Comparison of ENCODE assay signal across 8 cellular contexts in the genomic region with DNA sequence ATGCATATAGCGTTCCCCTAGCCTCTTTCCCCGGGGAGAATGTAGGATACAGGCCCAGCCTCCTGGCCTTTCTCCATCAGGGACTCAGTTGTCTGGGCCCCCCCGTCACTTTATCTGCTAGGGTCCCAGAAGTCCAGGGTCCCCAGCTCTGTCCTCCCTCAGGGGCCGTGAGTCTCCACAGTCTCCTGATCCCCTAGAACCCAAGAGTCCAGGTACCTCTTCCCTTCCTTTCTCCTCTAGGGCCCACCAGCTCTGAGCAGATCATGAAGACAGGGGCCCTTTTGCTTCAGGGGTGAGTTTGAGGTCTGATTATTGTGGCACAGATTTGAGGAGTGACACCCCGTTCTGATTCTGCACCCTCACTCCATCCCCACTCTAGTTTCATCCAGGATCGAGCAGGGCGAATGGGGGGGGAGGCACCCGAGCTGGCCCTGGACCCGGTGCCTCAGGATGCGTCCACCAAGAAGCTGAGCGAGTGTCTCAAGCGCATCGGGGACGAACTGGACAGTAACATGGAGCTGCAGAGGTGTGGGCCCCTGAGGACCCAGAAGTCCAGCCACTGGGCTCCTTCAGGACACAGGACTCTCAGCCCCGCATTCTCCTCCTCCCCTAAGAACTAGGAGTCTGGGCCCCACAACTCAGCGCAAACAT. TPM values are rescaled to one million over a fixed set of nuclear protein-coding genes. Genes with fewer than 3 reads are reported as not detected.
DNase-seq lines count a peak whose midpoint lies in the region; ATAC-seq and TF ChIP-seq lines count a peak whose summit lies in the region.

No MANE protein-coding gene starts in this region.

- no peaks in the 10 kb centered on the region for H3K27me3 ChIP-seq in BLaER1 treated with 17β-estradiol and CSF1 and Interleukin-3, amounts not matched to agents 10 nM and 100 nM
- no peaks in the 10 kb centered on the region for H3K27me3 ChIP-seq in ectodermal cell (ENCODE audit: control insufficient read depth, insufficient read depth, low read length, poor library complexity, severe bottlenecking)

- peaks cover 11% of the 10 kb centered on the region for H3K36me3 Mint-ChIP-seq in neural crest cell (ENCODE audit: low read depth)

- ATAC-seq in GM19467 (IDR thresholded peaks at IDR 0.05; ENCODE audit: unreplicated experiment): no peak

- H3K9me3 ChIP-seq in BLaER1 treated with 17β-estradiol and CSF1 and Interleukin-3, amounts not matched to agents 10 nM and 100 nM (replicated peaks in 1 of 11): no peaks in the 10 kb centered on the region
- H3K9me3 ChIP-seq in ectodermal cell (ENCODE audit: control insufficient read depth, low read length): no peaks in the 10 kb centered on the region

- H3K9ac ChIP-seq in BLaER1 treated with 17β-estradiol and CSF1 and Interleukin-3, amounts not matched to agents 10 nM and 100 nM: peak overlapping the region; percentile 94 to 100 (median 98)

- peak overlapping the region; percentile 35 for H3K27ac Mint-ChIP-seq in neural crest cell (ENCODE audit: unreplicated experiment)

- peak overlapping the region; percentile 80 to 99 (median 92) for H3K4me3 ChIP-seq in BLaER1 treated with 17β-estradiol and CSF1 and Interleukin-3, amounts not matched to agents 10 nM and 100 nM
- H3K4me3 ChIP-seq in LNCaP clone FGC (ENCODE audit: low read depth, low read length) (peak overlapping the region; percentile 88), ectodermal cell (ENCODE audit: insufficient read depth, low read depth, low read length) (peak overlapping the region; percentile 98)

- DNase-seq in LNCaP clone FGC (ENCODE audit: low read depth) (no peak), neural crest cell (ENCODE audit: low read depth, low spot score) (no peak), SW 1271 (lab: John Stamatoyannopoulos, UW) (no peak), SIG-M5 treated with dmso at 0.1 percent for 504 hours (lab: John Stamatoyannopoulos, UW; ENCODE audit: unreplicated experiment) (no peak), NCI-H2196 (lab: John Stamatoyannopoulos, UW; ENCODE audit: unreplicated experiment) (no peak)

- peak overlapping the region; percentile 87 for H3K4me3 Mint-ChIP-seq in neural crest cell

- WGBS in ectodermal cell, 2 experiments: 62 to 66% methylated on average over 16 of the region's 16 CpGs

- no peaks in the 10 kb centered on the region for H3K9me3 Mint-ChIP-seq in neural crest cell

- TF ChIP-seq CTCF in LNCaP clone FGC (IDR thresholded peaks at IDR 0.05; ENCODE audit: control insufficient read depth, extremely low read depth, insufficient read depth): no peak
- TF ChIP-seq CTCF in neural crest cell (conservative IDR thresholded peaks at IDR 0.05): no peak

- H3K27ac ChIP-seq in BLaER1 treated with 17β-estradiol and CSF1 and Interleukin-3, amounts not matched to agents 10 nM and 100 nM: peak overlapping the region; percentile 96 to 100 (median 98)
- H3K27ac ChIP-seq in ectodermal cell (ENCODE audit: insufficient read depth, low read depth, low read length, poor library complexity, severe bottlenecking): peak overlapping the region; percentile 79

- peak overlapping the region; percentile 85 to 100 (median 98) for H3K4me2 ChIP-seq in BLaER1 treated with 17β-estradiol and CSF1 and Interleukin-3, amounts not matched to agents 10 nM and 100 nM

- no peaks in the 10 kb centered on the region for H3K27me3 Mint-ChIP-seq in neural crest cell (ENCODE audit: low read depth)

- H3K4me1 ChIP-seq in BLaER1 treated with 17β-estradiol and CSF1 and Interleukin-3, amounts not matched to agents 10 nM and 100 nM: peaks cover 48 to 90% (median 71%) of the 10 kb centered on the region in 10 experiments
- peaks cover 6% of the 10 kb centered on the region for H3K4me1 ChIP-seq in ectodermal cell (ENCODE audit: control insufficient read depth, insufficient read depth, low read length)

- H3K36me3 ChIP-seq in BLaER1 treated with 17β-estradiol and CSF1 and Interleukin-3, amounts not matched to agents 10 nM and 100 nM: peaks cover 26 to 48% (median 37%) of the 10 kb centered on the region in 11 experiments; a peak in 21 of 22 replicates
- peaks cover 7% of the 10 kb centered on the region for H3K36me3 ChIP-seq in ectodermal cell (ENCODE audit: control insufficient read depth, insufficient read depth, low read length)

- peaks cover 22% of the 10 kb centered on the region for H3K4me1 Mint-ChIP-seq in neural crest cell

- peaks cover 0 to 10% (median 0%) of the 10 kb centered on the region in 11 experiments; a peak in 6 of 22 replicates for H4K20me1 ChIP-seq in BLaER1 treated with 17β-estradiol and CSF1 and Interleukin-3, amounts not matched to agents 10 nM and 100 nM

RNA-seq across cellular contexts. Expression of gene BAX, which starts 0.8 kb away (rescaled TPM):
- polyA plus RNA-seq in ectodermal cell (2013, experiment 1 of 4): 140 TPM
- 131 TPM for polyA plus RNA-seq in ectodermal cell (2013, experiment 2 of 4)
- 77.7 TPM for polyA plus RNA-seq in ectodermal cell (2013, experiment 3 of 4)
- polyA plus RNA-seq in ectodermal cell (2013, experiment 4 of 4): 119 TPM
- total RNA-seq in neural crest cell: 150 and 171 TPM in 2 replicates

RNA-seq across cellular contexts. Expression of gene FTL, which starts 9.7 kb away (rescaled TPM):
- polyA plus RNA-seq in ectodermal cell (2013, experiment 1 of 4): 2,241 TPM
- polyA plus RNA-seq in ectodermal cell (2013, experiment 2 of 4): 2,027 TPM
- polyA plus RNA-seq in ectodermal cell (2013, experiment 3 of 4): 1,586 TPM
- 1,567 TPM for polyA plus RNA-seq in ectodermal cell (2013, experiment 4 of 4)
- 908 and 1,003 TPM in 2 replicates for total RNA-seq in neural crest cell

RNA-seq across cellular contexts. Expression of gene DHDH, which starts 21.9 kb away (rescaled TPM):
- 3.1 TPM for polyA plus RNA-seq in ectodermal cell (2013, experiment 1 of 4)
- 0.73 TPM for polyA plus RNA-seq in ectodermal cell (2013, experiment 2 of 4)
- polyA plus RNA-seq in ectodermal cell (2013, experiment 3 of 4): 1.3 TPM
- polyA plus RNA-seq in ectodermal cell (2013, experiment 4 of 4): 1.5 TPM
- 0.47 and 0.82 TPM in 2 replicates for total RNA-seq in neural crest cell

RNA-seq across cellular contexts. Expression of gene GYS1, which starts 37.7 kb away (rescaled TPM):
- polyA plus RNA-seq in ectodermal cell (2013, experiment 1 of 4): 39.2 TPM
- 42.7 TPM for polyA plus RNA-seq in ectodermal cell (2013, experiment 2 of 4)
- polyA plus RNA-seq in ectodermal cell (2013, experiment 3 of 4): 31.1 TPM
- polyA plus RNA-seq in ectodermal cell (2013, experiment 4 of 4): 30.9 TPM
- total RNA-seq in neural crest cell: 53.2 and 56.2 TPM in 2 replicates

RNA-seq across cellular contexts. Expression of gene RUVBL2, which starts 38.3 kb away (rescaled TPM):
- 119 TPM for polyA plus RNA-seq in ectodermal cell (2013, experiment 1 of 4)
- 110 TPM for polyA plus RNA-seq in ectodermal cell (2013, experiment 2 of 4)
- polyA plus RNA-seq in ectodermal cell (2013, experiment 3 of 4): 72.2 TPM
- polyA plus RNA-seq in ectodermal cell (2013, experiment 4 of 4): 71.0 TPM
- total RNA-seq in neural crest cell: 118 and 125 TPM in 2 replicates
